7 cellular contexts compared by ENCODE assay signal in the genomic region with DNA sequence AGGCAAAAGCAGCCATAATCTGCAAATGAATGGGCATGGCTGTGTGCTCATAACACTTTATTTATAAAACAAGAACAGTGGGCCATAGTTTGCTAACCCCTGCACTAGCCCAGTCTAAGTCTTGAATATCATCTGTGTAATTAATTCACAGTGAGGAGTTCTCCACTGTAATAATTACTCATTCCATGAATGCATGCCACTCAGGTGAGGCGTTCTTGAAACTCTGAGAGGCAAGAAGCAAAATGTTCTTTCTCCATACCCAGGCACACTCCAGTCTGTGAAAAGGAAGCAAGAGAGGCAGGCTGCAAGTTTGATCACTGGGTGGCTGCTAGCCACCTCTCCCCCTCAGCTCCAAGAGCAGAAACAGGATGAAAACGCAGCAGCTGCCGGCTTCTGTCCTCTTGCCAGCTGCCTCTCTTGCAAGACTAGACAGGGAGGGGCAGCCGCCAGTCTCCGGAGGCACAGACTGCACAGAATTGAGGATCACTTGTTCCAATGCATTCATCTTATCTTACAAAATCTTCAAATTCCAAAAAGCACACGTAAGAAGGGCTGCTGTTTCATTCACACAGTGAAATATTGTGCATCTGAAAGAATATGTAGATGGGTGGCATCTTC.
DNase-seq lines count a peak whose midpoint lies in the region; ATAC-seq, FAIRE-seq and TF ChIP-seq lines count a peak whose summit lies in the region.
"Not testable (repeated sequence)": the region's sequence is repeated elsewhere in the genome, so short reads cannot be mapped to it uniquely, and the experiment has no call there.

No MANE protein-coding gene starts in this region.

- POLR2A ChIA-PET in HepG2 (lab: Yijun Ruan, JAX), result not testable (repeated sequence)

- intact Hi-C loops in Right ventricle myocardium superior (cut with DNase I); left ventricle myocardium superior (cut with micrococcal nuclease); HepG2 (cut with micrococcal nuclease; ENCODE audit: unreplicated experiment); upper lobe of right lung (cut with DNase I): not testable (repeated sequence)

- TF ChIP-seq POLR2A in HepG2 (IDR thresholded peaks at IDR 0.05; ENCODE audit: insufficient read depth in 1 of 2, low read depth in 2 of 2, low read length in 2 of 2), result not testable (repeated sequence)

- not testable (repeated sequence) for H3K9me3 ChIP-seq in RWPE2 (ENCODE audit: severe bottlenecking); HepG2 (ENCODE audit: low read length); upper lobe of right lung

- WGBS in HepG2 (ENCODE audit: low lambda C conversion rate), result no CpG with 5 or more reads among the region's 6 CpGs

- not testable (repeated sequence) for FAIRE-seq in HepG2 (lab: Jason Lieb, UNC)

- H2AFZ ChIP-seq in HepG2 (ENCODE audit: low read length), result not testable (repeated sequence)

- TF ChIP-seq CTCF in RWPE2 (IDR thresholded peaks at IDR 0.05; ENCODE audit: poor library complexity, severe bottlenecking); HepG2 (CRISPR knock-in tag; IDR thresholded peaks at IDR 0.05); omental fat pad (IDR thresholded peaks at IDR 0.05); upper lobe of right lung (IDR thresholded peaks at IDR 0.05): not testable (repeated sequence)

- not testable (repeated sequence) for H3K27me3 ChIP-seq in RWPE2 (ENCODE audit: insufficient read depth, poor library complexity, severe bottlenecking); HepG2 (ENCODE audit: control insufficient read depth in 1 of 2, insufficient read depth in 2 of 2, low read length in 2 of 2); upper lobe of right lung

- not testable (repeated sequence) for H3K4me3 ChIP-seq in RWPE2 (ENCODE audit: severe bottlenecking); HepG2 (replicated peaks in 1 of 3; ENCODE audit: insufficient read depth in 1 of 3, low read depth in 2 of 3, low read length in 3 of 3); upper lobe of right lung

- H3K4me1 ChIP-seq in RWPE2 (ENCODE audit: insufficient read depth, poor library complexity, severe bottlenecking); HepG2 (ENCODE audit: insufficient read depth, low read length); upper lobe of right lung: not testable (repeated sequence)

- H3K9ac ChIP-seq in HepG2 (ENCODE audit: insufficient read depth, low read depth, low read length), result not testable (repeated sequence)

- not testable (repeated sequence) for H3K79me2 ChIP-seq in HepG2 (ENCODE audit: insufficient read depth, low read length)

- TF ChIP-seq EP300 in HepG2 (IDR thresholded peaks at IDR 0.05; ENCODE audit: low read depth in 2 of 2, low read length in 2 of 2); HepG2 (CRISPR knock-in tag; IDR thresholded peaks at IDR 0.05; ENCODE audit: borderline replicate concordance): not testable (repeated sequence)

- not testable (repeated sequence) for H3K36me3 ChIP-seq in RWPE2 (ENCODE audit: low read depth); HepG2 (replicated peaks in 1 of 2; ENCODE audit: control insufficient read depth in 1 of 2, insufficient read depth in 2 of 2, low read length in 2 of 2); upper lobe of right lung

- not testable (repeated sequence) for H3K27ac ChIP-seq in RWPE2 (ENCODE audit: poor library complexity, severe bottlenecking); HepG2 (ENCODE audit: extremely low read length, insufficient read depth, low read length); upper lobe of right lung

- not testable (repeated sequence) for DNase-seq in RWPE2 (ENCODE audit: low spot score); Right ventricle myocardium superior; left ventricle myocardium superior; HepG2 (ENCODE audit: low spot score); omental fat pad (ENCODE audit: low spot score); upper lobe of right lung

- ATAC-seq in RWPE2 (ENCODE audit: low read depth) (peak; percentile 84), esophagus mucosa (peak; percentile 41), Right ventricle myocardium superior (ENCODE audit: poor library complexity) (peak; percentile 84), left ventricle myocardium superior (peak; percentile 92), HepG2 (peak; percentile 29), omental fat pad (ENCODE audit: low FRiP score) (peak; percentile 57), upper lobe of right lung (peak; percentile 79)

- BruUV-seq in HepG2 (replicated peaks; lab: Mats Ljungman, UMichigan), result not testable (repeated sequence)

- in situ Hi-C loops in HepG2 (cut with HindIII; ENCODE audit: extremely low pct_ligation_motif_present, low pct_unique_long_range_greater_than_20kb), result not testable (repeated sequence)

- CTCF ChIA-PET in HepG2 (lab: Yijun Ruan, JAX; ENCODE audit: low intra/inter-chr PET ratio, low total read pairs), result not testable (repeated sequence)

- not testable (repeated sequence) for TF ChIP-seq RAD21 in HepG2 (CRISPR knock-in tag; IDR thresholded peaks at IDR 0.05)

- not testable (repeated sequence) for H3K4me2 ChIP-seq in HepG2 (ENCODE audit: low read depth, low read length)

- not testable (repeated sequence) for H4K20me1 ChIP-seq in HepG2 (ENCODE audit: insufficient read depth, low read length)

Comparison
In these comparisons a context has a peak if more than half of its experiments do, and no peak if none do; other contexts are left out.
1. ATAC-seq: peak in every context shown above with its lines; median percentile 92 in left ventricle myocardium superior; 84 in RWPE2; 84 in Right ventricle myocardium superior; 79 in upper lobe of right lung; 57 in omental fat pad; 41 in esophagus mucosa; 29 in HepG2.